ENCODE assay signal across 28 cellular contexts in the genomic region with DNA sequence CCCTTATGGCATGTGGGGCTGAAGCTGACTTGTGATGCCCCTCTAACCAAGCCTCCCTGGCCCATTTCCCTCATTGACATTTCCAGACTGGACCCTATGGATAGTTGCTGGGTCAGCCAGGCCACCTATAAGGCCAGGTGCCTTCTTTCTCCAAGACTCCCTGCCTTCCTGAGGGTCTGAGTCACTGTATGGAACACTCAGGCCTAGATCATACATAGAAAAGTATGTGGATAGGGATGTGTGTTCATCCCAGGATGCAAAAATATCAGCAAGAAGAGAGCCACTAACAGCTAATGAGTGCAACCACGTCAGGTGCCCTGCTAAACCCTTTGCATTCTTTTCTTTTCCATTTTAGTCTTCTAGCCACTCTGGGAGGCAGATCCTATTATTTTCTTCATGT.
"Had no signal": no experiment of that assay in that cellular context is flagged by ENCODE, and none has a peak within 500 bp of the region (broad histone marks: within the 10 kb centered on the region; RNA-seq: fewer than 3 reads in every experiment).

No MANE protein-coding gene starts in this region.

- H3K4me1 Mint-ChIP-seq: activated T-helper 17 cell treated with anti-CD3 and anti-CD28 coated beads, Interleukin-2, amount 50 U/mL, for 72 hours had no signal

- H3K27ac Mint-ChIP-seq: activated CD8-positive, alpha-beta T cell treated with anti-CD3 and anti-CD28 coated beads for 36 hours; activated naive CD8-positive, alpha-beta T cell; activated T-helper 17 cell treated with anti-CD3 and anti-CD28 coated beads, Interleukin-2, amount 50 U/mL, for 72 hours; effector memory CD8-positive, alpha-beta T cell; WTC11 had no signal

- H3K36me3 ChIP-seq: brain microvascular endothelial cell, esophagus squamous epithelium had no signal

- H3K9me3 Mint-ChIP-seq: activated CD8-positive, alpha-beta T cell treated with anti-CD3 and anti-CD28 coated beads for 36 hours; activated T-cell treated with anti-CD3 and anti-CD28 coated beads, Interleukin-2, amount 50 U/mL, for 4 hours; activated T-helper 17 cell treated with anti-CD3 and anti-CD28 coated beads, Interleukin-2, amount 50 U/mL, for 72 hours; WTC11 had no signal

- H3K36me3 Mint-ChIP-seq: activated naive CD8-positive, alpha-beta T cell; WTC11 had no signal

- ATAC-seq: activated CD8-positive, alpha-beta T cell treated with anti-CD3 and anti-CD28 coated beads for 36 hours; activated T-cell treated with anti-CD3 and anti-CD28 coated beads, Interleukin-2, amount 50 U/mL, for 4 hours; activated T-helper 17 cell treated with anti-CD3 and anti-CD28 coated beads, Interleukin-2, amount 50 U/mL, for 72 hours; effector memory CD8-positive, alpha-beta T cell; WTC11 had no signal

- H3K27me3 ChIP-seq: brain microvascular endothelial cell, esophagus squamous epithelium had no signal

- DNase-seq: activated CD4-positive, alpha-beta T cell treated with anti-CD3 and anti-CD28 coated beads for 1 hour; activated CD4-positive, alpha-beta T cell treated with anti-CD3 and anti-CD28 coated beads for 4 hours; activated CD4-positive, alpha-beta T cell treated with anti-CD3 and anti-CD28 coated beads, Interleukin-2, amount 50 U/mL, for 1 hour; activated CD4-positive, alpha-beta T cell treated with anti-CD3 and anti-CD28 coated beads, Interleukin-2, amount 50 U/mL, for 48 hours; activated CD8-positive, alpha-beta memory T cell treated with anti-CD3 and anti-CD28 coated beads for 24 hours; activated CD8-positive, alpha-beta T cell treated with anti-CD3 and anti-CD28 coated beads for 36 hours; activated effector memory CD4-positive, alpha-beta T cell treated with Interleukin-2 at 50 U/mL for 16 hours; activated gamma-delta T cell treated with Interleukin-2 at 50 U/mL for 16 hours; activated naive CD4-positive, alpha-beta T cell treated with anti-CD3 and anti-CD28 coated beads, Interleukin-2, amount 50 U/mL, for 16 hours; activated naive CD4-positive, alpha-beta T cell treated with Interleukin-2 at 50 U/mL for 16 hours; activated T-cell treated with anti-CD3 and anti-CD28 coated beads, Interleukin-2, amount 50 U/mL, for 4 hours; amniotic stem cell; anterior cingulate cortex; brain microvascular endothelial cell; caudate nucleus; cortex of kidney; dermis blood vessel endothelial cell; effector CD4-positive, alpha-beta T cell; effector memory CD8-positive, alpha-beta T cell; esophagus squamous epithelium; head of caudate nucleus; hippocampal formation; T-helper 2 cell had no signal

- H3K27ac ChIP-seq: brain microvascular endothelial cell, epithelial cell of prostate, esophagus squamous epithelium, VCaP had no signal

- H3K9me3 ChIP-seq: esophagus squamous epithelium had no signal

- H3K4me3 ChIP-seq: esophagus squamous epithelium had no signal

- H3K4me3 Mint-ChIP-seq: activated CD8-positive, alpha-beta T cell treated with anti-CD3 and anti-CD28 coated beads for 36 hours; activated naive CD8-positive, alpha-beta T cell; activated T-cell treated with anti-CD3 and anti-CD28 coated beads, Interleukin-2, amount 50 U/mL, for 4 hours; activated T-helper 17 cell treated with anti-CD3 and anti-CD28 coated beads, Interleukin-2, amount 50 U/mL, for 72 hours; effector memory CD8-positive, alpha-beta T cell; WTC11 had no signal

- H3K27me3 Mint-ChIP-seq: activated CD8-positive, alpha-beta T cell treated with anti-CD3 and anti-CD28 coated beads for 36 hours; activated naive CD8-positive, alpha-beta T cell; effector memory CD8-positive, alpha-beta T cell had no signal
